In genomic region chr7:106424476-106425016, GRCh38 we compare ENCODE assay signal across 9 cellular contexts.
A peak's percentile ranks its signal among the peaks of the same experiment; 100 is the strongest.
DNase-seq lines count a peak whose midpoint lies in the region; ATAC-seq and TF ChIP-seq lines count a peak whose summit lies in the region.
"Had no signal": no experiment of that assay in that cellular context is flagged by ENCODE, and none has a peak within 500 bp of the region (broad histone marks: within the 10 kb centered on the region; RNA-seq: fewer than 3 reads in every experiment).

No MANE protein-coding gene starts in this region.

- no peaks in the 10 kb centered on the region for H3K9me3 Mint-ChIP-seq in T-helper 2 cell treated with Interferon-gamma antibody and Interleukin-4, amounts not matched to agents 5 μg/mL and 100 μg/mL, for 36 hours
- H3K9me3 Mint-ChIP-seq in activated CD4-positive, alpha-beta memory T cell treated with anti-CD3 and anti-CD28 coated beads, Interleukin-2, amount 10 ng/mL, durations not matched to agents 7 days and 5 days = peaks cover 4% of the 10 kb centered on the region
- H3K9me3 Mint-ChIP-seq in stimulated activated naive B cell treated with anti-CD40 and anti-IgM and Interleukin-4, amounts not matched to agents 10 μg/mL and 1 μg/mL and 100 μg/mL, for 72 hours = peaks cover 0 to 5% of the 10 kb centered on the region in 2 donors

- peaks cover 4 to 52% (median 24%) of the 10 kb centered on the region in 3 donors for H3K4me1 ChIP-seq in gastroesophageal sphincter

- no peak for TF ChIP-seq POLR2A in gastroesophageal sphincter (IDR thresholded peaks at IDR 0.05)

- H3K4me3 Mint-ChIP-seq in T-helper 2 cell treated with Interferon-gamma antibody and Interleukin-4, amounts not matched to agents 5 μg/mL and 100 μg/mL, for 36 hours = peak overlapping the region; percentile 32
- H3K4me3 Mint-ChIP-seq in activated CD4-positive, alpha-beta memory T cell treated with anti-CD3 and anti-CD28 coated beads, Interleukin-2, amount 10 ng/mL, durations not matched to agents 7 days and 5 days = no peak overlapping the region
- peak overlapping the region; percentile 27 to 70 for H3K4me3 Mint-ChIP-seq in stimulated activated naive B cell treated with anti-CD40 and anti-IgM and Interleukin-4, amounts not matched to agents 10 μg/mL and 1 μg/mL and 100 μg/mL, for 72 hours

- 0 to 15% methylated on average over 1 of the region's 1 CpG for WGBS in gastroesophageal sphincter (ENCODE audit: low coverage in 1 of 2), 2 donors

- ATAC-seq in gastroesophageal sphincter = no peak
- no peak for ATAC-seq in stimulated activated naive B cell treated with anti-CD40 and anti-IgM and Interleukin-4, amounts not matched to agents 10 μg/mL and 1 μg/mL and 100 μg/mL, for 72 hours (replicated peaks)
- ATAC-seq in HG03175 (IDR thresholded peaks at IDR 0.05; ENCODE audit: unreplicated experiment) = no peak
- no peak for ATAC-seq in HG03045 (IDR thresholded peaks at IDR 0.05; ENCODE audit: unreplicated experiment)

- H3K4me3 ChIP-seq in gastroesophageal sphincter = no peak overlapping the region
- H3K4me3 ChIP-seq: MG63 had no signal

- CTCF ChIA-PET in activated CD4-positive, alpha-beta memory T cell treated with anti-CD3 and anti-CD28 coated beads, Interleukin-2, amount 10 ng/mL, durations not matched to agents 7 days and 5 days (lab: Charles Lee) = no interaction called here

- no peaks in the 10 kb centered on the region for H3K36me3 ChIP-seq in gastroesophageal sphincter
- H3K36me3 ChIP-seq: MG63 had no signal

- H3K36me3 Mint-ChIP-seq in T-helper 2 cell treated with Interferon-gamma antibody and Interleukin-4, amounts not matched to agents 5 μg/mL and 100 μg/mL, for 36 hours (ENCODE audit: low read depth) = no peaks in the 10 kb centered on the region
- no peaks in the 10 kb centered on the region for H3K36me3 Mint-ChIP-seq in activated CD4-positive, alpha-beta memory T cell treated with anti-CD3 and anti-CD28 coated beads, Interleukin-2, amount 10 ng/mL, durations not matched to agents 7 days and 5 days (ENCODE audit: low read depth)
- peaks cover 0 to 2% of the 10 kb centered on the region in 2 donors for H3K36me3 Mint-ChIP-seq in stimulated activated naive B cell treated with anti-CD40 and anti-IgM and Interleukin-4, amounts not matched to agents 10 μg/mL and 1 μg/mL and 100 μg/mL, for 72 hours

- peak overlapping the region; percentile 70 for H3K27ac Mint-ChIP-seq in T-helper 2 cell treated with Interferon-gamma antibody and Interleukin-4, amounts not matched to agents 5 μg/mL and 100 μg/mL, for 36 hours
- peak overlapping the region; percentile 73 for H3K27ac Mint-ChIP-seq in activated CD4-positive, alpha-beta memory T cell treated with anti-CD3 and anti-CD28 coated beads, Interleukin-2, amount 10 ng/mL, durations not matched to agents 7 days and 5 days
- peak overlapping the region; percentile 97 for H3K27ac Mint-ChIP-seq in stimulated activated naive B cell treated with anti-CD40 and anti-IgM and Interleukin-4, amounts not matched to agents 10 μg/mL and 1 μg/mL and 100 μg/mL, for 72 hours

- H3K27me3 Mint-ChIP-seq in T-helper 2 cell treated with Interferon-gamma antibody and Interleukin-4, amounts not matched to agents 5 μg/mL and 100 μg/mL, for 36 hours (ENCODE audit: low read depth) = no peaks in the 10 kb centered on the region
- H3K27me3 Mint-ChIP-seq in activated CD4-positive, alpha-beta memory T cell treated with anti-CD3 and anti-CD28 coated beads, Interleukin-2, amount 10 ng/mL, durations not matched to agents 7 days and 5 days = no peaks in the 10 kb centered on the region
- H3K27me3 Mint-ChIP-seq in stimulated activated naive B cell treated with anti-CD40 and anti-IgM and Interleukin-4, amounts not matched to agents 10 μg/mL and 1 μg/mL and 100 μg/mL, for 72 hours = peaks cover 0 to 9% of the 10 kb centered on the region in 2 donors

- peak overlapping the region in 3 of 4 donors; percentile 61 to 78 (median 75) for H3K27ac ChIP-seq in gastroesophageal sphincter

- H3K9me3 ChIP-seq in gastroesophageal sphincter = no peaks in the 10 kb centered on the region
- H3K9me3 ChIP-seq: MG63 had no signal

- in situ Hi-C loops in GM13976 (cut with MboI; ENCODE audit: low sequenced_read_pairs, unreplicated experiment) = no loop called here

- POLR2A ChIA-PET in activated CD4-positive, alpha-beta memory T cell treated with anti-CD3 and anti-CD28 coated beads, Interleukin-2, amount 10 ng/mL, durations not matched to agents 7 days and 5 days (lab: Charles Lee) = interaction anchor here (1.0 to 2.6 kb wide), 3 partner anchors 139 to 145 kb away, joined by 3 to 9 read pairs (median 3); partner anchors contain the start of gene NAMPT

- peaks cover 34% of the 10 kb centered on the region for H3K4me1 Mint-ChIP-seq in T-helper 2 cell treated with Interferon-gamma antibody and Interleukin-4, amounts not matched to agents 5 μg/mL and 100 μg/mL, for 36 hours (ENCODE audit: low read depth)
- H3K4me1 Mint-ChIP-seq in activated CD4-positive, alpha-beta memory T cell treated with anti-CD3 and anti-CD28 coated beads, Interleukin-2, amount 10 ng/mL, durations not matched to agents 7 days and 5 days = peaks cover 40% of the 10 kb centered on the region
- H3K4me1 Mint-ChIP-seq in stimulated activated naive B cell treated with anti-CD40 and anti-IgM and Interleukin-4, amounts not matched to agents 10 μg/mL and 1 μg/mL and 100 μg/mL, for 72 hours = peaks cover 41 to 67% of the 10 kb centered on the region in 2 donors

- TF ChIP-seq CTCF in gastroesophageal sphincter (IDR thresholded peaks at IDR 0.05) (no peak), GM13976 (IDR thresholded peaks at IDR 0.05; ENCODE audit: borderline replicate concordance, control extremely low read depth, extremely low read depth, insufficient read depth, missing control alignments) (no peak)

- DNase-seq in T-helper 2 cell treated with Interferon-gamma antibody and Interleukin-4, amounts not matched to agents 5 μg/mL and 100 μg/mL, for 36 hours (ENCODE audit: low spot score) = no peak
- DNase-seq in T-helper 2 cell = no peak
- no peak for DNase-seq in activated CD4-positive, alpha-beta memory T cell treated with anti-CD3 and anti-CD28 coated beads, Interleukin-2, amount 10 ng/mL, durations not matched to agents 7 days and 5 days
- no peak for DNase-seq in stimulated activated naive B cell treated with anti-CD40 and anti-IgM and Interleukin-4, amounts not matched to agents 10 μg/mL and 1 μg/mL and 100 μg/mL, for 72 hours
- DNase-seq in GM13976 (ENCODE audit: low spot score) = no peak

- TF ChIP-seq EP300 in gastroesophageal sphincter (IDR thresholded peaks at IDR 0.05) = no peak

- no peaks in the 10 kb centered on the region for H3K27me3 ChIP-seq in gastroesophageal sphincter
- H3K27me3 ChIP-seq: MG63 had no signal
